In genomic region chr12:8231049-8231448, GRCh38 we compare ENCODE assay signal across 4 cellular contexts. TPM values are rescaled to one million over a fixed set of nuclear protein-coding genes. Genes with fewer than 3 reads are reported as not detected.
"Had no signal": no experiment of that assay in that cellular context is flagged by ENCODE, and none has a peak within 500 bp of the region (broad histone marks: within the 10 kb centered on the region; RNA-seq: fewer than 3 reads in every experiment).

No MANE protein-coding gene starts in this region.

RNA-seq across cellular contexts. Expression of gene FAM90A1, which starts 3.6 kb away (rescaled TPM):
- total RNA-seq: dermis blood vessel endothelial cell, gastrocnemius medialis, left ventricle myocardium superior, myocyte had no signal
